ENCODE assay signal across 1 cellular context in the genomic region with DNA sequence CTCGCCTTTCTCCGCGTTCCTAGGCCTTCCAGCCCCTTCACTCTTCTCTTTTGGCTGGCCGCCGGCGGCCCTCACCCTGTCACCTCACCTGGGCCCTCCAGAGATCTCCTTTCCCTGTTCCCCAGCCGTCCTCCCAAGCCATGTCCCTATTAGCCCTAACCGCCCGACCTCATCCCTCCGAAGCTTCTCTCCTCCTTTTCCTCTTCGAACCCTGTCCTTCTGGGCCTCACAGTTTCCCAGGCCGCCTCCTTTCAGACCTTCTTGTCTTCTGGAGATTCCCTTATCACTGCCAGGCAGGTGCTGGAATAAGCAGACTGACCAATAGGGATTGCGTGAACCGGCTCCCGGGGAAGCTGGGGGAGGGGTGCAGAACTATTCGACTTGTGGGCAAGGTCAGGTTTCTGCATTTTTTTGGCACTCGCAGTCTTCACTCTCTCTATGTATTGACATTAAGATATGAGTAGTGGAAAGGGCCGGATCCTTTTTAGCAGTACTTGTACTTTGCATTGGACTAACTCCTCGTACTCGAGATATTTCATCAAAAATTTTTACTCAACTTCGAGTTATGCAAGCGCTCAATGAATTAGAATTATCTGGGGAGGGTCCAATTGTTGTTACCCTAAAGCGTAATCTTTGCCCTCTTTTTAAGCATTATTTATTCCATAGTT.
TF ChIP-seq lines count a peak whose summit lies in the region.

No MANE protein-coding gene starts in this region.

TF ChIP-seq in GM23338, 12 proteins besides CTCF, POLR2A, EP300 and RAD21 (continued from another document):
- TF ChIP-seq ZNF462 (CRISPR knock-in tag; IDR thresholded peaks at IDR 0.05) (no peak), JUNB (IDR thresholded peaks at IDR 0.05; ENCODE audit: unreplicated experiment) (no peak), ETS1 (IDR thresholded peaks at IDR 0.05) (no peak), CREB1 (CRISPR knock-in tag; IDR thresholded peaks at IDR 0.05; ENCODE audit: low read depth) (no peak), ZNF331 (CRISPR knock-in tag; IDR thresholded peaks at IDR 0.05; ENCODE audit: low read depth) (no peak), REST (IDR thresholded peaks at IDR 0.05; ENCODE audit: unreplicated experiment) (no peak), ZNF114 (CRISPR knock-in tag; IDR thresholded peaks at IDR 0.05) (no peak)
